ENCODE assay signal across 6 cellular contexts in genomic region chrX:2751868-2752267, GRCh38. TPM values are rescaled to one million over a fixed set of nuclear protein-coding genes. Genes with fewer than 3 reads are reported as not detected.
"Had no signal": no experiment of that assay in that cellular context is flagged by ENCODE, and none has a peak within 500 bp of the region (broad histone marks: within the 10 kb centered on the region; RNA-seq: fewer than 3 reads in every experiment).

Gene XG, plus strand, starts transcription at chrX:2752040. Its CDS starts 235 bp downstream, at chrX:2752275.

RNA-seq across cellular contexts. Expression of gene XG, which starts in this region (rescaled TPM):
- total RNA-seq: activated CD8-positive, alpha-beta T cell treated with anti-CD3 and anti-CD28 coated beads for 36 hours; activated naive CD8-positive, alpha-beta T cell treated with anti-CD3 and anti-CD28 coated beads for 36 hours; activated T-cell treated with anti-CD3 and anti-CD28 coated beads, Interleukin-2, amount 50 U/mL, for 72 hours; left lobe of liver; osteocyte; stomach had no signal
